Comparison of ENCODE assay signal across 1 cellular context in genomic region chr5:126561908-126562307, GRCh38.
TF ChIP-seq lines count a peak whose summit lies in the region.

No MANE protein-coding gene starts in this region.

TF ChIP-seq in SK-N-SH treated with all-trans-retinoic acid at 6 μM for 48 hours, 23 proteins besides CTCF, POLR2A, EP300 and RAD21 (continued from another document):
- TF ChIP-seq CSRNP3 (CRISPR knock-in tag; IDR thresholded peaks at IDR 0.05), result no peak
- TF ChIP-seq ESRRG (CRISPR knock-in tag; IDR thresholded peaks at IDR 0.05), result no peak
- no peak for TF ChIP-seq ISL1 (CRISPR knock-in tag; IDR thresholded peaks at IDR 0.05)
- no peak for TF ChIP-seq CREB5 (CRISPR knock-in tag; IDR thresholded peaks at IDR 0.05; ENCODE audit: low read depth)
- TF ChIP-seq ZFP30 (CRISPR knock-in tag; IDR thresholded peaks at IDR 0.05), result no peak
- TF ChIP-seq ZC3H10 (CRISPR knock-in tag; IDR thresholded peaks at IDR 0.05), result no peak
- TF ChIP-seq, protein P1, sequence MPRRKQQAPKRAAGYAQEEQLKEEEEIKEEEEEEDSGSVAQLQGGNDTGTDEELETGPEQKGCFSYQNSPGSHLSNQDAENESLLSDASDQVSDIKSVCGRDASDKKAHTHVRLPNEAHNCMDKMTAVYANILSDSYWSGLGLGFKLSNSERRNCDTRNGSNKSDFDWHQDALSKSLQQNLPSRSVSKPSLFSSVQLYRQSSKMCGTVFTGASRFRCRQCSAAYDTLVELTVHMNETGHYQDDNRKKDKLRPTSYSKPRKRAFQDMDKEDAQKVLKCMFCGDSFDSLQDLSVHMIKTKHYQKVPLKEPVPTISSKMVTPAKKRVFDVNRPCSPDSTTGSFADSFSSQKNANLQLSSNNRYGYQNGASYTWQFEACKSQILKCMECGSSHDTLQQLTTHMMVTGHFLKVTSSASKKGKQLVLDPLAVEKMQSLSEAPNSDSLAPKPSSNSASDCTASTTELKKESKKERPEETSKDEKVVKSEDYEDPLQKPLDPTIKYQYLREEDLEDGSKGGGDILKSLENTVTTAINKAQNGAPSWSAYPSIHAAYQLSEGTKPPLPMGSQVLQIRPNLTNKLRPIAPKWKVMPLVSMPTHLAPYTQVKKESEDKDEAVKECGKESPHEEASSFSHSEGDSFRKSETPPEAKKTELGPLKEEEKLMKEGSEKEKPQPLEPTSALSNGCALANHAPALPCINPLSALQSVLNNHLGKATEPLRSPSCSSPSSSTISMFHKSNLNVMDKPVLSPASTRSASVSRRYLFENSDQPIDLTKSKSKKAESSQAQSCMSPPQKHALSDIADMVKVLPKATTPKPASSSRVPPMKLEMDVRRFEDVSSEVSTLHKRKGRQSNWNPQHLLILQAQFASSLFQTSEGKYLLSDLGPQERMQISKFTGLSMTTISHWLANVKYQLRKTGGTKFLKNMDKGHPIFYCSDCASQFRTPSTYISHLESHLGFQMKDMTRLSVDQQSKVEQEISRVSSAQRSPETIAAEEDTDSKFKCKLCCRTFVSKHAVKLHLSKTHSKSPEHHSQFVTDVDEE (CRISPR knock-in tag; IDR thresholded peaks at IDR 0.05), result no peak
- TF ChIP-seq PPARA (CRISPR knock-in tag; IDR thresholded peaks at IDR 0.05; ENCODE audit: borderline replicate concordance), result no peak
- no peak for TF ChIP-seq SNAI2 (CRISPR knock-in tag; IDR thresholded peaks at IDR 0.05)
- TF ChIP-seq ZNF565 (CRISPR knock-in tag; conservative IDR thresholded peaks at IDR 0.05; ENCODE audit: low read depth), result no peak
- TF ChIP-seq, protein P2, sequence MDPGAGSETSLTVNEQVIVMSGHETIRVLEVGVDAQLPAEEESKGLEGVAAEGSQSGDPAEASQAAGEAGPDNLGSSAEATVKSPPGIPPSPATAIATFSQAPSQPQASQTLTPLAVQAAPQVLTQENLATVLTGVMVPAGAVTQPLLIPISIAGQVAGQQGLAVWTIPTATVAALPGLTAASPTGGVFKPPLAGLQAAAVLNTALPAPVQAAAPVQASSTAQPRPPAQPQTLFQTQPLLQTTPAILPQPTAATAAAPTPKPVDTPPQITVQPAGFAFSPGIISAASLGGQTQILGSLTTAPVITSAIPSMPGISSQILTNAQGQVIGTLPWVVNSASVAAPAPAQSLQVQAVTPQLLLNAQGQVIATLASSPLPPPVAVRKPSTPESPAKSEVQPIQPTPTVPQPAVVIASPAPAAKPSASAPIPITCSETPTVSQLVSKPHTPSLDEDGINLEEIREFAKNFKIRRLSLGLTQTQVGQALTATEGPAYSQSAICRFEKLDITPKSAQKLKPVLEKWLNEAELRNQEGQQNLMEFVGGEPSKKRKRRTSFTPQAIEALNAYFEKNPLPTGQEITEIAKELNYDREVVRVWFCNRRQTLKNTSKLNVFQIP (CRISPR knock-in tag; IDR thresholded peaks at IDR 0.05; ENCODE audit: borderline replicate concordance, low read depth), result no peak
- no peak for TF ChIP-seq CSDC2 (CRISPR knock-in tag; IDR thresholded peaks at IDR 0.05)
- TF ChIP-seq TOX (CRISPR knock-in tag; IDR thresholded peaks at IDR 0.05; ENCODE audit: borderline replicate concordance), result no peak
- no peak for TF ChIP-seq RARB (CRISPR knock-in tag; IDR thresholded peaks at IDR 0.05)
- TF ChIP-seq TCF4 (CRISPR knock-in tag; IDR thresholded peaks at IDR 0.05; ENCODE audit: borderline replicate concordance), result no peak
- no peak for TF ChIP-seq ZNF70 (CRISPR knock-in tag; IDR thresholded peaks at IDR 0.05)
